ENCODE assay signal across 14 cellular contexts in the genomic region with DNA sequence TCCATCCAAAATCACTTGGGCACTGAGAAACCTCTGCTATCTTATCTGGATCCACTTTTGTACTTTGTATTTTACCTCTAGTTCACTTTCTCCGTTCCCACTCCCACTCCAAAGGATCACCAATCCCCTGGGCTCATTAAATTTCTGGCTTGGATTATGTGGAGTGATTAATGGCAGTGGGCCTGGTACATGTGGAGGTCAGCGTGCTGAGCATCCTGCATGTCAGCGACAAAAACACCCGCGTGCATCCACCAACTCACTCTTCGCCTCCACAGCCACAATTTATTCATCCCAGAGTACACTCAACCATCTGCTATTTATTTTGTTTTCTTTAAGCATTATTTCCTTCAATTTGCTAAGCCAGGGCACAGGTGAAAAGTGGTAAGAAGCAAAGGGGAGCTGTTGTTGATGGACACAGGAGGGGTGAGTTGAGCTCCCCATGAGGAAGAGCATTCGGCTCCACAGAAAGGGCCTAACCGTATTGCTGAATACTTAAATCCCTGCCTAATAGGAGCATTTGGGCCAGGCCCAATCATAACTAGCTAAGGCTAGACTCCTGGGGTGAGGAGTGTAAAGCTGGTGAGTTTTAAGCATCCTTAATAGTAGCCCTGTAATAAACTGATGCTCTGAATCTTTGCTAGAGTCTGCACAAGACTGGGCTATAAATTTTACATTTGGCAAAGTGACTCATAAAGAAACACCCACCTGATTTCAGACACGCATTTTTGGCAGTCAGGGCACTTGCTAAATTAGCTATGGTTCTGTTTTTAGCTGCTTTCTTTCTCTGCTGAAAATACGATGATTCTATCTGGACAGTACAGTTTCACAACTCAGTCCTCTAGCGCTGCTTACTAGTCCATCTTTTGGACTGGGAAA.
DNase-seq lines count a peak whose midpoint lies in the region; ATAC-seq, FAIRE-seq and TF ChIP-seq lines count a peak whose summit lies in the region.
"Had no signal": no experiment of that assay in that cellular context is flagged by ENCODE, and none has a peak within 500 bp of the region (broad histone marks: within the 10 kb centered on the region; RNA-seq: fewer than 3 reads in every experiment).

No MANE protein-coding gene starts in this region.

- H3K4me3 Mint-ChIP-seq in nephron progenitor cell, result peak overlapping the region; percentile 55

- TF ChIP-seq POLR2A in GM12891 (IDR thresholded peaks at IDR 0.05; ENCODE audit: low read depth, low read length), result no peak

- no peaks in the 10 kb centered on the region for H3K27me3 Mint-ChIP-seq in nephron progenitor cell (ENCODE audit: low read depth, poor library complexity)

- ATAC-seq in HG02852 (IDR thresholded peaks at IDR 0.05; ENCODE audit: unreplicated experiment), result peak; percentile 78

- no peaks in the 10 kb centered on the region for H3K36me3 Mint-ChIP-seq in nephron progenitor cell (ENCODE audit: low read depth)

- H3K4me3 ChIP-seq in astrocyte of the cerebellum (ENCODE audit: low read depth, low read length), result no peak overlapping the region
- H3K4me3 ChIP-seq: stomach had no signal

- H3K27ac Mint-ChIP-seq in nephron progenitor cell, result peak overlapping the region; percentile 89

- no peaks in the 10 kb centered on the region for H3K9me3 Mint-ChIP-seq in nephron progenitor cell

- TF ChIP-seq CTCF in astrocyte of the cerebellum (IDR thresholded peaks at IDR 0.05; ENCODE audit: low read depth, low read length, missing control alignments) (no peak), nephron progenitor cell (IDR thresholded peaks at IDR 0.05) (no peak)

- peak; percentile 49 for DNase-seq in EH (ENCODE audit: low read depth)
- peak; percentile 90 for DNase-seq in astrocyte of the cerebellum (ENCODE audit: low read depth)
- DNase-seq in nephron progenitor cell, result peak; percentile 12
- DNase-seq in H4 (ENCODE audit: low spot score), result no peak
- no peak for DNase-seq in GM12891 (ENCODE audit: insufficient read length, low spot score)
- no peak for DNase-seq in NCI-H2107 treated with DMSO at 0.1 percent for 48 hours (lab: John Stamatoyannopoulos, UW; ENCODE audit: unreplicated experiment)
- no peak for DNase-seq in SK-N-DZ (ENCODE audit: low spot score)
- DNase-seq: activated CD8-positive, alpha-beta memory T cell treated with anti-CD3 and anti-CD28 coated beads, Interleukin-2, amount 50 U/mL, for 48 hours; brain microvascular endothelial cell; nucleus accumbens; stomach; T-helper 9 cell had no signal

- FAIRE-seq in GM12891 (lab: Jason Lieb, UNC), result no peak
- FAIRE-seq: GM18507 had no signal

- in situ Hi-C loops in astrocyte of the cerebellum (cut with HindIII; ENCODE audit: low sequenced_read_pairs), result no loop called here

- peaks cover 70% of the 10 kb centered on the region for H3K4me1 Mint-ChIP-seq in nephron progenitor cell

TF ChIP-seq in GM12891, 5 proteins besides CTCF, POLR2A, EP300 and RAD21:
- TF ChIP-seq POLR2AphosphoS5 (IDR thresholded peaks at IDR 0.05; ENCODE audit: low read depth, low read length) (no peak), TAF1 (IDR thresholded peaks at IDR 0.05; ENCODE audit: low read depth, low read length) (no peak), SPI1 (IDR thresholded peaks at IDR 0.05; ENCODE audit: low read depth, low read length) (no peak), POU2F2 (IDR thresholded peaks at IDR 0.05; ENCODE audit: low read depth, low read length) (no peak), PAX5 (IDR thresholded peaks at IDR 0.05; ENCODE audit: insufficient read depth, low read length, severe bottlenecking) (no peak)
TF ChIP-seq in GM12891: peak in this region for 0.

Comparison
In these comparisons a context has a peak if more than half of its experiments do, and no peak if none do; other contexts are left out.
1. DNase-seq: peak in EH (single experiment), astrocyte of the cerebellum (single experiment) and nephron progenitor cell (single experiment); none in H4 (single experiment), GM12891 (single experiment), NCI-H2107 treated with DMSO at 0.1 percent for 48 hours (single experiment) and SK-N-DZ (single experiment).